26 cellular contexts compared by ENCODE assay signal in genomic region chr2:67436221-67436620, GRCh38. TPM values are rescaled to one million over a fixed set of nuclear protein-coding genes. Genes with fewer than 3 reads are reported as not detected.
A peak's percentile ranks its signal among the peaks of the same experiment; 100 is the strongest.
DNase-seq lines count a peak whose midpoint lies in the region; ATAC-seq, FAIRE-seq and TF ChIP-seq lines count a peak whose summit lies in the region.
"Had no signal": no experiment of that assay in that cellular context is flagged by ENCODE, and none has a peak within 500 bp of the region (broad histone marks: within the 10 kb centered on the region; RNA-seq: fewer than 3 reads in every experiment).

No MANE protein-coding gene starts in this region.

- TF ChIP-seq POLR2A in ovary (IDR thresholded peaks at IDR 0.05) (no peak), sigmoid colon (IDR thresholded peaks at IDR 0.05) (no peak)

- no peak overlapping the region for H3K4me2 ChIP-seq in keratinocyte (ENCODE audit: control insufficient read depth, extremely low read depth, insufficient read depth, low read depth, low read length)

- H3K4me3 ChIP-seq in RWPE2 (ENCODE audit: severe bottlenecking) (no peak overlapping the region), keratinocyte (ENCODE audit: control insufficient read depth in 2 of 3, extremely low read depth in 1 of 3, insufficient read depth in 2 of 3, low read depth in 1 of 3, low read length in 3 of 3) (no peak overlapping the region), upper lobe of right lung (no peak overlapping the region), ovary (no peak overlapping the region), sigmoid colon (no peak overlapping the region)
- H3K4me3 ChIP-seq: GM23248, K562, mucosa of descending colon had no signal

- intact Hi-C loops in upper lobe of right lung (cut with DNase I) = no loop called here
- intact Hi-C loops in ovary (cut with DNase I) = no loop called here
- intact Hi-C loops in sigmoid colon (cut with DNase I) = no loop called here

- H3K79me2 ChIP-seq in keratinocyte (ENCODE audit: control insufficient read depth, insufficient read depth, low read length) = no peaks in the 10 kb centered on the region

- H2AFZ ChIP-seq in keratinocyte (ENCODE audit: control insufficient read depth, low read length) = no peak overlapping the region
- H2AFZ ChIP-seq: GM23248 had no signal

- no peak overlapping the region for H3K9ac ChIP-seq in keratinocyte (ENCODE audit: control insufficient read depth, extremely low read depth, insufficient read depth, low read length)
- H3K9ac ChIP-seq: GM23248 had no signal

- WGBS in ovary, 3 donors = 86 to 91% (median 88%) methylated on average over 4 of the region's 4 CpGs
- 87 to 90% methylated on average over 4 of the region's 4 CpGs for WGBS in sigmoid colon, 2 donors

- no peaks in the 10 kb centered on the region for H3K36me3 ChIP-seq in RWPE2 (ENCODE audit: low read depth)
- no peaks in the 10 kb centered on the region for H3K36me3 ChIP-seq in keratinocyte (ENCODE audit: control insufficient read depth in 2 of 2, extremely low read depth in 1 of 2, insufficient read depth in 2 of 2, low read length in 2 of 2)
- no peaks in the 10 kb centered on the region for H3K36me3 ChIP-seq in upper lobe of right lung
- no peaks in the 10 kb centered on the region for H3K36me3 ChIP-seq in ovary
- no peaks in the 10 kb centered on the region for H3K36me3 ChIP-seq in sigmoid colon
- H3K36me3 ChIP-seq: brain microvascular endothelial cell had no signal

- H4K20me1 ChIP-seq in keratinocyte (ENCODE audit: control insufficient read depth, extremely low read depth, insufficient read depth, low read length) = no peaks in the 10 kb centered on the region

- no peaks in the 10 kb centered on the region for H3K36me3 Mint-ChIP-seq in stimulated activated effector memory CD8-positive, alpha-beta T cell treated with anti-CD3 and anti-CD28 coated beads, Interleukin-12 subunit alpha, Interleukin-12 subunit beta, amount 100 ng/mL, for 72 hours

- no peak overlapping the region for H3K4me3 Mint-ChIP-seq in stimulated activated effector memory CD8-positive, alpha-beta T cell treated with anti-CD3 and anti-CD28 coated beads, Interleukin-12 subunit alpha, Interleukin-12 subunit beta, amount 100 ng/mL, for 72 hours
- H3K4me3 Mint-ChIP-seq: activated B cell treated with CpG ODN at 0.5 μM for 24 hours had no signal

- TF ChIP-seq EP300 in ovary (IDR thresholded peaks at IDR 0.05) (no peak), sigmoid colon (IDR thresholded peaks at IDR 0.05) (no peak)

- DNase-seq in DMS53 (lab: John Stamatoyannopoulos, UW) = peak; percentile 42
- no peak for DNase-seq in DMS53 treated with DMSO at 0.1 percent for 48 hours (lab: John Stamatoyannopoulos, UW; ENCODE audit: unreplicated experiment)
- no peak for DNase-seq in RWPE2 (ENCODE audit: low spot score)
- no peak for DNase-seq in keratinocyte (ENCODE audit: low read depth, low spot score)
- DNase-seq in upper lobe of right lung = no peak
- no peak for DNase-seq in ovary
- DNase-seq in stimulated activated effector memory CD8-positive, alpha-beta T cell treated with anti-CD3 and anti-CD28 coated beads, Interleukin-12 subunit alpha, Interleukin-12 subunit beta, amount 100 ng/mL, for 72 hours (ENCODE audit: low spot score in 2 of 2) = no peak
- no peak for DNase-seq in sigmoid colon
- DNase-seq: activated B cell treated with CpG ODN at 0.5 μM for 24 hours; activated CD4-positive, alpha-beta T cell treated with anti-CD3 and anti-CD28 coated beads, Interleukin-2, amount 50 U/mL, for 48 hours; activated effector memory CD4-positive, alpha-beta T cell treated with anti-CD3 and anti-CD28 coated beads, Interleukin-2, amount 50 U/mL, for 16 hours; brain microvascular endothelial cell; glutamatergic neuron; GM23248; mucosa of descending colon; MV-4-11; NCI-H1694; NCI-H2171; NCI-H526 treated with DMSO at 0.1 percent for 48 hours; stimulated activated naive CD4-positive, alpha-beta T cell had no signal

- peaks cover 14% of the 10 kb centered on the region for H3K4me1 ChIP-seq in RWPE2 (ENCODE audit: insufficient read depth, poor library complexity, severe bottlenecking)
- H3K4me1 ChIP-seq in keratinocyte (ENCODE audit: control insufficient read depth, extremely low read depth, insufficient read depth, low read length) = peaks cover 8% of the 10 kb centered on the region
- no peaks in the 10 kb centered on the region for H3K4me1 ChIP-seq in upper lobe of right lung
- H3K4me1 ChIP-seq in ovary (ENCODE audit: insufficient read depth) = no peaks in the 10 kb centered on the region
- H3K4me1 ChIP-seq in sigmoid colon = no peaks in the 10 kb centered on the region

- H3K4me1 Mint-ChIP-seq in stimulated activated effector memory CD8-positive, alpha-beta T cell treated with anti-CD3 and anti-CD28 coated beads, Interleukin-12 subunit alpha, Interleukin-12 subunit beta, amount 100 ng/mL, for 72 hours = no peaks in the 10 kb centered on the region
- H3K4me1 Mint-ChIP-seq: activated B cell treated with CpG ODN at 0.5 μM for 24 hours had no signal

- TF ChIP-seq CTCF in RWPE2 (IDR thresholded peaks at IDR 0.05; ENCODE audit: poor library complexity, severe bottlenecking) = no peak
- TF ChIP-seq CTCF in keratinocyte (optimal IDR thresholded peaks at IDR 0.05 in 1 of 3, IDR thresholded peaks at IDR 0.05 in 1 of 3, conservative IDR thresholded peaks at IDR 0.05 in 1 of 3; ENCODE audit: extremely low read depth in 1 of 3, insufficient read depth in 2 of 3, low read length in 3 of 3) = no peak
- TF ChIP-seq CTCF in upper lobe of right lung (IDR thresholded peaks at IDR 0.05) = no peak
- no peak for TF ChIP-seq CTCF in ovary (IDR thresholded peaks at IDR 0.05)
- no peak for TF ChIP-seq CTCF in sigmoid colon (IDR thresholded peaks at IDR 0.05)

- no peak overlapping the region for H3K27ac Mint-ChIP-seq in stimulated activated effector memory CD8-positive, alpha-beta T cell treated with anti-CD3 and anti-CD28 coated beads, Interleukin-12 subunit alpha, Interleukin-12 subunit beta, amount 100 ng/mL, for 72 hours
- H3K27ac Mint-ChIP-seq: activated B cell treated with CpG ODN at 0.5 μM for 24 hours, progenitor cell of endocrine pancreas had no signal

- peak; percentile 13 for FAIRE-seq in keratinocyte (lab: Jason Lieb, UNC)
- FAIRE-seq: colon, K562 had no signal

- ATAC-seq in RWPE2 (ENCODE audit: low read depth) = no peak
- peak; percentile 37 for ATAC-seq in upper lobe of right lung
- no peak for ATAC-seq in stimulated activated effector memory CD8-positive, alpha-beta T cell treated with anti-CD3 and anti-CD28 coated beads, Interleukin-12 subunit alpha, Interleukin-12 subunit beta, amount 100 ng/mL, for 72 hours
- ATAC-seq: K562, left lobe of liver, mucosa of descending colon, SK-N-SH treated with all-trans-retinoic acid at 6 μM for 48 hours had no signal

- no peaks in the 10 kb centered on the region for H3K9me3 ChIP-seq in RWPE2 (ENCODE audit: severe bottlenecking)
- H3K9me3 ChIP-seq in keratinocyte (ENCODE audit: control insufficient read depth, low read depth, low read length) = no peaks in the 10 kb centered on the region
- H3K9me3 ChIP-seq in upper lobe of right lung = no peaks in the 10 kb centered on the region
- no peaks in the 10 kb centered on the region for H3K9me3 ChIP-seq in ovary
- peaks cover 0 to 4% (median 0%) of the 10 kb centered on the region in 4 donors for H3K9me3 ChIP-seq in sigmoid colon
- H3K9me3 ChIP-seq: mucosa of descending colon had no signal

- no peaks in the 10 kb centered on the region for H3K9me1 ChIP-seq in keratinocyte (ENCODE audit: control insufficient read depth, extremely low read depth, insufficient read depth, low read length)

- H3K27me3 ChIP-seq in RWPE2 (ENCODE audit: insufficient read depth, poor library complexity, severe bottlenecking) (no peaks in the 10 kb centered on the region), keratinocyte (ENCODE audit: control insufficient read depth, extremely low read depth, insufficient read depth, low read length) (no peaks in the 10 kb centered on the region), upper lobe of right lung (no peaks in the 10 kb centered on the region), ovary (no peaks in the 10 kb centered on the region), sigmoid colon (no peaks in the 10 kb centered on the region)
- H3K27me3 ChIP-seq: brain microvascular endothelial cell had no signal

- H3K9me3 Mint-ChIP-seq in stimulated activated effector memory CD8-positive, alpha-beta T cell treated with anti-CD3 and anti-CD28 coated beads, Interleukin-12 subunit alpha, Interleukin-12 subunit beta, amount 100 ng/mL, for 72 hours = peaks cover 3% of the 10 kb centered on the region
- H3K9me3 Mint-ChIP-seq: activated B cell treated with CpG ODN at 0.5 μM for 24 hours had no signal

- dilution Hi-C loops in keratinocyte (cut with MboI; ENCODE audit: extremely low pct_ligation_motif_present, low sequenced_read_pairs) = no loop called here

- H3K27ac ChIP-seq in RWPE2 (ENCODE audit: poor library complexity, severe bottlenecking) (peak overlapping the region; percentile 45), keratinocyte (ENCODE audit: control insufficient read depth, insufficient read depth, low read length) (no peak overlapping the region), upper lobe of right lung (no peak overlapping the region), ovary (no peak overlapping the region), sigmoid colon (no peak overlapping the region)
- H3K27ac ChIP-seq: 22Rv1, brain microvascular endothelial cell, GM23248 had no signal

RNA-seq across cellular contexts. Expression of gene ETAA1, which starts 39.1 kb away (rescaled TPM):
- polyA plus RNA-seq in keratinocyte (5.5 to 11.5 TPM (median 6.4 TPM) in 3 replicates), ovary (10 to 100 TPM in 1 of 2 donors, 1 to 10 TPM in 1; 8.8 to 10.2 TPM), sigmoid colon (1 to 10 TPM; 3.0 to 4.8 (median 4.2) TPM)
- polyA plus RNA-seq in keratinocyte (2011; ENCODE audit: low read depth) = 8.6 TPM
- polyA plus RNA-seq in keratinocyte (2011; cell fraction: cytosol; rRNA removed) = 4.0 and 8.3 TPM in 2 replicates
- 8.5 and 11.8 TPM in 2 replicates for polyA plus RNA-seq in keratinocyte (2011; cell fraction: nucleus; rRNA removed)
- polyA plus RNA-seq in keratinocyte (2012; ENCODE audit: low replicate concordance) = 5.8 and 6.9 TPM in 2 replicates
- polyA minus RNA-seq in keratinocyte = 0.39 to 8.8 TPM (median 2.7 TPM) in 3 replicates
- 5.6 TPM for polyA minus RNA-seq in keratinocyte (2011; cell fraction: cytosol; rRNA and poly(A)+ RNA removed)
- 3.2 and 7.0 TPM in 2 replicates for polyA minus RNA-seq in keratinocyte (2011; cell fraction: nucleus; rRNA and poly(A)+ RNA removed)
- total RNA-seq in upper lobe of right lung (13.7 TPM), ovary (10 to 100 TPM; 10.4 to 22.7 (median 14.1) TPM), sigmoid colon (10 to 100 TPM; 12.1 to 20.0 (median 15.8) TPM)
